Comparison of ENCODE assay signal across 9 cellular contexts in the genomic region with DNA sequence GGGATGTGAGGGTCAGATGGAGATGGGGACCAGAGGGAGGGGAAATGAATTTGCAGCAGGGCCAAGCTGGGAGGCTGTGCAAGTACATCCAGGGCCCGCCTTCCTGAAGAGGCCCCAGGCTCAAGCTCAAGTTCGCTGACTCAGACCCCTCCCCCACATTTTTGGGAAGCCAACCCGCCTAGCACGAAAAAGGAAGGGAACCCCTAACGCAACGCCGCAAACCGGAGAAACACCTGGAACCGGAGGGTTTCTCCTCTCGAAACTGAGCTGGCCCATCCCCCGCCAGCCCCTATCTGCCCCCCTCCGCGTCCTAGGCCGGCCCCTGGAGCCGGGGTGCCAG. TPM values are rescaled to one million over a fixed set of nuclear protein-coding genes. Genes with fewer than 3 reads are reported as not detected.
A peak's percentile ranks its signal among the peaks of the same experiment; 100 is the strongest.
DNase-seq lines count a peak whose midpoint lies in the region; ATAC-seq and TF ChIP-seq lines count a peak whose summit lies in the region.
"Had no signal": no experiment of that assay in that cellular context is flagged by ENCODE, and none has a peak within 500 bp of the region (broad histone marks: within the 10 kb centered on the region; RNA-seq: fewer than 3 reads in every experiment).

No MANE protein-coding gene starts in this region.

- no peak overlapping the region for H3K23ac ChIP-seq in H9 (ENCODE audit: insufficient read length, low read depth, low read length)

- no CpG with 5 or more reads among the region's 15 CpGs for WGBS in H9 (ENCODE audit: extremely low coverage, insufficient read length, low lambda C conversion rate)

- H3K27ac ChIP-seq in H9 (ENCODE audit: insufficient read length, low read depth, low read length) (no peak overlapping the region), WERI-Rb-1 (peak overlapping the region; percentile 97)

- no peak overlapping the region for H2AK5ac ChIP-seq in H9 (ENCODE audit: insufficient read length, low read length)

- H2BK20ac ChIP-seq in H9 (ENCODE audit: low read depth, low read length, poor library complexity, severe bottlenecking), result no peak overlapping the region

- no peaks in the 10 kb centered on the region for H3K79me1 ChIP-seq in H9 (ENCODE audit: insufficient read depth, low read depth, low read length, poor library complexity, severe bottlenecking)

- no peak overlapping the region for H3K4ac ChIP-seq in H9 (ENCODE audit: low read depth, low read length)

- TF ChIP-seq CTCF in AG04449 (IDR thresholded peaks at IDR 0.05; ENCODE audit: insufficient read depth, low read length, missing control alignments) (no peak), H9 (conservative IDR thresholded peaks at IDR 0.05) (no peak), WERI-Rb-1 (IDR thresholded peaks at IDR 0.05; ENCODE audit: low read depth, low read length) (no peak), kidney epithelial cell (IDR thresholded peaks at IDR 0.05; ENCODE audit: insufficient read depth, low read length, poor library complexity, severe bottlenecking) (no peak)

- no peak overlapping the region for H3K27ac Mint-ChIP-seq in H9
- no peak overlapping the region for H3K27ac Mint-ChIP-seq in activated T-helper 2 cell treated with anti-CD3 and anti-CD28 coated beads, Interferon-gamma antibody, Interleukin-2, Interleukin-4, amounts not matched to agents 10 μg/mL and 5 μg/mL and 100 μg/mL, durations not matched to agents 14 hours and 24 hours and 36 hours
- H3K27ac Mint-ChIP-seq: effector memory CD8-positive, alpha-beta T cell had no signal

- H3K9me3 Mint-ChIP-seq in H9, result no peaks in the 10 kb centered on the region
- no peaks in the 10 kb centered on the region for H3K9me3 Mint-ChIP-seq in activated T-helper 2 cell treated with anti-CD3 and anti-CD28 coated beads, Interferon-gamma antibody, Interleukin-2, Interleukin-4, amounts not matched to agents 10 μg/mL and 5 μg/mL and 100 μg/mL, durations not matched to agents 14 hours and 24 hours and 36 hours
- H3K9me3 Mint-ChIP-seq: effector memory CD8-positive, alpha-beta T cell had no signal

- no peaks in the 10 kb centered on the region for H3K79me2 ChIP-seq in H9 (ENCODE audit: insufficient read depth, low read length)

- no peaks in the 10 kb centered on the region for H3K9me3 ChIP-seq in H9 (ENCODE audit: control insufficient read depth, low read depth, low read length)
- H3K9me3 ChIP-seq in WERI-Rb-1 (ENCODE audit: severe bottlenecking), result no peaks in the 10 kb centered on the region

- no peak overlapping the region for H2BK120ac ChIP-seq in H9 (ENCODE audit: low read depth, low read length, poor library complexity, severe bottlenecking)

- H3K9ac ChIP-seq in H9 (ENCODE audit: extremely low read depth, insufficient read length, low read length), result peak overlapping the region; percentile 6

- H3K56ac ChIP-seq in H9 (ENCODE audit: insufficient read length, low read depth, low read length), result no peak overlapping the region

- ATAC-seq in HG02852 (IDR thresholded peaks at IDR 0.05; ENCODE audit: unreplicated experiment), result no peak

- no peak overlapping the region for H2BK12ac ChIP-seq in H9 (ENCODE audit: insufficient read length, low read depth, low read length)

- no peaks in the 10 kb centered on the region for H3K36me3 Mint-ChIP-seq in H9 (ENCODE audit: insufficient read depth in 1 of 3, low read depth in 3 of 3)
- no peaks in the 10 kb centered on the region for H3K36me3 Mint-ChIP-seq in activated T-helper 2 cell treated with anti-CD3 and anti-CD28 coated beads, Interferon-gamma antibody, Interleukin-2, Interleukin-4, amounts not matched to agents 10 μg/mL and 5 μg/mL and 100 μg/mL, durations not matched to agents 14 hours and 24 hours and 36 hours (ENCODE audit: low read depth)

- H3K27me3 ChIP-seq in H9 (ENCODE audit: insufficient read depth, low read length), result no peaks in the 10 kb centered on the region
- no peaks in the 10 kb centered on the region for H3K27me3 ChIP-seq in WERI-Rb-1 (ENCODE audit: insufficient read depth, low read depth, severe bottlenecking)
- H3K27me3 ChIP-seq in kidney epithelial cell (ENCODE audit: control insufficient read depth, insufficient read depth, low read length), result peaks cover 3% of the 10 kb centered on the region

- H3K36me3 ChIP-seq in WERI-Rb-1, result peaks cover 2% of the 10 kb centered on the region
- H3K36me3 ChIP-seq in kidney epithelial cell (ENCODE audit: control insufficient read depth, insufficient read depth, low read length), result no peaks in the 10 kb centered on the region

- H2BK15ac ChIP-seq in H9 (ENCODE audit: low read depth, low read length), result no peak overlapping the region

- no peaks in the 10 kb centered on the region for H4K20me1 ChIP-seq in H9 (ENCODE audit: control insufficient read depth, insufficient read depth, insufficient read length)

- peak overlapping the region; percentile 51 for H3K4me2 ChIP-seq in H9 (ENCODE audit: insufficient read depth, insufficient read length, low read length)

- H3K4me3 ChIP-seq in AG04449 (ENCODE audit: low read depth, low read length) (peak overlapping the region; percentile 64), WERI-Rb-1 (ENCODE audit: low read depth, low read length) (peak overlapping the region; percentile 80), kidney epithelial cell (ENCODE audit: low read depth, low read length) (peak overlapping the region; percentile 57)

- no peak overlapping the region for H2AFZ ChIP-seq in H9 (ENCODE audit: low read length)

- intact Hi-C loops in activated T-helper 2 cell treated with anti-CD3 and anti-CD28 coated beads, Interferon-gamma antibody, Interleukin-2, Interleukin-4, amounts not matched to agents 10 μg/mL and 5 μg/mL and 100 μg/mL, durations not matched to agents 14 hours and 24 hours and 36 hours (cut with micrococcal nuclease), result no loop called here

- no peak overlapping the region for H2BK5ac ChIP-seq in H9 (ENCODE audit: insufficient read length, low read length)

- H3K4me1 Mint-ChIP-seq in H9, result peaks cover 5 to 6% of the 10 kb centered on the region in 2 experiments; a peak in 3 of 4 replicates
- H3K4me1 Mint-ChIP-seq in activated T-helper 2 cell treated with anti-CD3 and anti-CD28 coated beads, Interferon-gamma antibody, Interleukin-2, Interleukin-4, amounts not matched to agents 10 μg/mL and 5 μg/mL and 100 μg/mL, durations not matched to agents 14 hours and 24 hours and 36 hours (ENCODE audit: low read depth), result no peaks in the 10 kb centered on the region

- no peak overlapping the region for H3K14ac ChIP-seq in H9 (ENCODE audit: insufficient read depth, low read length)

- H4K8ac ChIP-seq in H9 (replicated peaks; ENCODE audit: insufficient read length, low read depth, low read length), result no peak overlapping the region

- no peak overlapping the region for H4K91ac ChIP-seq in H9 (ENCODE audit: insufficient read length, low read depth, low read length)

- peaks cover 15% of the 10 kb centered on the region for H3K23me2 ChIP-seq in H9 (ENCODE audit: insufficient read length, low read depth, low read length, poor library complexity, severe bottlenecking)

- no peak overlapping the region for H3K4me3 Mint-ChIP-seq in H9
- H3K4me3 Mint-ChIP-seq in activated T-helper 2 cell treated with anti-CD3 and anti-CD28 coated beads, Interferon-gamma antibody, Interleukin-2, Interleukin-4, amounts not matched to agents 10 μg/mL and 5 μg/mL and 100 μg/mL, durations not matched to agents 14 hours and 24 hours and 36 hours (ENCODE audit: low read depth), result no peak overlapping the region

- POLR2A ChIA-PET in AG04449 (lab: Yijun Ruan, JAX), result no interaction called here

- no peak overlapping the region for H4K5ac ChIP-seq in H9 (ENCODE audit: insufficient read length, low read depth, low read length)

- no peak overlapping the region for H3K18ac ChIP-seq in H9 (ENCODE audit: insufficient read length, low read depth, low read length)

- CTCF ChIA-PET in AG04449 (lab: Yijun Ruan, JAX), result interaction anchor here (1.1 kb wide), 1 partner anchor 169 kb away, joined by 3 read pairs; no protein-coding TSS in a partner anchor

- DNase-seq in AG04449 (ENCODE audit: low read depth, low spot score) (no peak), H9 (peak; percentile 80), WERI-Rb-1 (peak; percentile 26), kidney epithelial cell (ENCODE audit: low read depth) (no peak), D341Med (ENCODE audit: low spot score) (no peak)
- DNase-seq in activated T-helper 2 cell treated with anti-CD3 and anti-CD28 coated beads, Interferon-gamma antibody, Interleukin-2, Interleukin-4, amounts not matched to agents 10 μg/mL and 5 μg/mL and 100 μg/mL, durations not matched to agents 14 hours and 24 hours and 36 hours (ENCODE audit: low spot score), result no peak
- DNase-seq in effector CD8-positive, alpha-beta T cell (lab: John Stamatoyannopoulos, UW), result no peak

- H3T11ph ChIP-seq in H9 (ENCODE audit: low read length), result no peak overlapping the region

- peaks cover 7% of the 10 kb centered on the region; the same call in 1 of the 2 replicates for H3K27me3 Mint-ChIP-seq in H9 (ENCODE audit: low read depth)
- H3K27me3 Mint-ChIP-seq in activated T-helper 2 cell treated with anti-CD3 and anti-CD28 coated beads, Interferon-gamma antibody, Interleukin-2, Interleukin-4, amounts not matched to agents 10 μg/mL and 5 μg/mL and 100 μg/mL, durations not matched to agents 14 hours and 24 hours and 36 hours (ENCODE audit: low read depth), result peaks cover 7% of the 10 kb centered on the region

- peaks cover 8% of the 10 kb centered on the region for H3K4me1 ChIP-seq in H9 (ENCODE audit: insufficient read depth, low read length)

RNA-seq across cellular contexts. Expression of gene AP3B2, which starts 0.6 kb away (rescaled TPM):
- total RNA-seq in H9 (2021) (9.8 and 10.6 TPM in 2 replicates), kidney epithelial cell (0.54 and 0.75 TPM in 2 replicates)
- total RNA-seq in activated T-helper 2 cell treated with anti-CD3 and anti-CD28 coated beads, Interferon-gamma antibody, Interleukin-2, Interleukin-4, amounts not matched to agents 10 μg/mL and 5 μg/mL and 100 μg/mL, durations not matched to agents 14 hours and 24 hours and 36 hours, result not detected in 2 replicates

Comparison
In these comparisons a context has a peak if more than half of its experiments do, and no peak if none do; other contexts are left out.
1. DNase-seq: peak in H9 (single experiment) and WERI-Rb-1 (single experiment); none in AG04449 (single experiment), kidney epithelial cell (single experiment), D341Med (single experiment), activated T-helper 2 cell treated with anti-CD3 and anti-CD28 coated beads, Interferon-gamma antibody, Interleukin-2, Interleukin-4, amounts not matched to agents 10 μg/mL and 5 μg/mL and 100 μg/mL, durations not matched to agents 14 hours and 24 hours and 36 hours (single experiment) and effector CD8-positive, alpha-beta T cell (single experiment).
2. Peak in every context shown above with its lines, with median percentiles within 50 percentile points of each other: H3K4me3 ChIP-seq.